ENCODE assay signal across 13 cellular contexts in genomic region chr1:245645406-245645805, GRCh38.
A peak's percentile ranks its signal among the peaks of the same experiment; 100 is the strongest.
DNase-seq lines count a peak whose midpoint lies in the region; ATAC-seq and TF ChIP-seq lines count a peak whose summit lies in the region.
"Had no signal": no experiment of that assay in that cellular context is flagged by ENCODE, and none has a peak within 500 bp of the region (broad histone marks: within the 10 kb centered on the region; RNA-seq: fewer than 3 reads in every experiment).

No MANE protein-coding gene starts in this region.

- DNase-seq in NCI-H2029 treated with DMSO at 0.1 percent for 48 hours (lab: John Stamatoyannopoulos, UW) (peak; percentile 74), HT-29 (ENCODE audit: low spot score) (no peak), ascending aorta (ENCODE audit: low spot score in 2 of 2) (no peak), mesendoderm (no peak), NCI-H1417 treated with DMSO at 0.1 percent for 48 hours (lab: John Stamatoyannopoulos, UW) (no peak)
- DNase-seq: activated naive CD4-positive, alpha-beta T cell treated with anti-CD3 and anti-CD28 coated beads for 36 hours; NCI-H82; sigmoid colon; SJCRH30 had no signal

- H2AK5ac ChIP-seq in mesendoderm (ENCODE audit: low read length) = no peak overlapping the region

- H2BK15ac ChIP-seq in mesendoderm (replicated peaks; ENCODE audit: low read depth) = no peak overlapping the region

- no peak overlapping the region for H4K8ac ChIP-seq in mesendoderm (ENCODE audit: low read depth, low read length)

- H3K4me2 ChIP-seq in mesendoderm (ENCODE audit: low read length) = no peak overlapping the region

- no CpG with 5 or more reads among the region's 4 CpGs for WGBS in mesendoderm (ENCODE audit: extremely low coverage, insufficient coverage, low lambda C conversion rate)

- no peak overlapping the region for H3K18ac ChIP-seq in mesendoderm (ENCODE audit: low read length)

- H3K36me3 ChIP-seq in ascending aorta (no peaks in the 10 kb centered on the region), mesendoderm (ENCODE audit: control insufficient read depth, insufficient read depth, low read length) (no peaks in the 10 kb centered on the region)
- H3K36me3 ChIP-seq: sigmoid colon, SJCRH30 had no signal

- H3K4me3 ChIP-seq in ascending aorta (no peak overlapping the region), mesendoderm (ENCODE audit: low read length) (no peak overlapping the region)
- H3K4me3 ChIP-seq: sigmoid colon, SJCRH30 had no signal

- no peak overlapping the region for H3K23ac ChIP-seq in mesendoderm (ENCODE audit: low read length)

- no peak for TF ChIP-seq CTCF in ascending aorta (IDR thresholded peaks at IDR 0.05)

- intact Hi-C loops in ascending aorta (cut with DNase I) = no loop called here

- ATAC-seq in GM18505 (IDR thresholded peaks at IDR 0.05; ENCODE audit: unreplicated experiment) (peak; percentile 16), GM19455 (IDR thresholded peaks at IDR 0.05; ENCODE audit: unreplicated experiment) (peak; percentile 32), HG02885 (IDR thresholded peaks at IDR 0.05; ENCODE audit: poor library complexity, unreplicated experiment) (peak; percentile 25)

- H4K5ac ChIP-seq in mesendoderm (ENCODE audit: low read length) = no peak overlapping the region

- H3K79me2 ChIP-seq in mesendoderm (ENCODE audit: control insufficient read depth, insufficient read depth, low read length) = no peaks in the 10 kb centered on the region

- H2BK120ac ChIP-seq in mesendoderm (ENCODE audit: low read depth, low read length) = no peak overlapping the region

- TF ChIP-seq POLR2A in GM18505 (IDR thresholded peaks at IDR 0.05; ENCODE audit: borderline replicate concordance, extremely low read depth, insufficient read depth, insufficient read length) = no peak

- peaks cover 13 to 16% of the 10 kb centered on the region in 2 donors for H3K9me3 ChIP-seq in ascending aorta

- H3K9ac ChIP-seq in mesendoderm (ENCODE audit: low read length) = no peak overlapping the region

- H2BK5ac ChIP-seq in mesendoderm (ENCODE audit: low read length) = no peak overlapping the region

- H3K27ac ChIP-seq in ascending aorta (no peak overlapping the region), mesendoderm (ENCODE audit: low read depth, low read length) (no peak overlapping the region)
- H3K27ac ChIP-seq: HL-60, sigmoid colon, SJCRH30 had no signal

- H3K27me3 ChIP-seq in ascending aorta (no peaks in the 10 kb centered on the region), mesendoderm (ENCODE audit: insufficient read depth, low read length, poor library complexity) (no peaks in the 10 kb centered on the region)
- H3K27me3 ChIP-seq: sigmoid colon, SJCRH30 had no signal

- H3K56ac ChIP-seq in mesendoderm (ENCODE audit: low read length) = no peak overlapping the region

- H3K4me1 ChIP-seq in ascending aorta (no peaks in the 10 kb centered on the region), mesendoderm (ENCODE audit: control insufficient read depth, low read depth, low read length) (no peaks in the 10 kb centered on the region)
- H3K4me1 ChIP-seq: sigmoid colon, SJCRH30 had no signal

- no peak overlapping the region for H3K4ac ChIP-seq in mesendoderm (ENCODE audit: low read depth, low read length)

- H3K79me1 ChIP-seq in mesendoderm (ENCODE audit: low read length) = no peaks in the 10 kb centered on the region
